ENCODE assay signal across 2 cellular contexts in the genomic region with DNA sequence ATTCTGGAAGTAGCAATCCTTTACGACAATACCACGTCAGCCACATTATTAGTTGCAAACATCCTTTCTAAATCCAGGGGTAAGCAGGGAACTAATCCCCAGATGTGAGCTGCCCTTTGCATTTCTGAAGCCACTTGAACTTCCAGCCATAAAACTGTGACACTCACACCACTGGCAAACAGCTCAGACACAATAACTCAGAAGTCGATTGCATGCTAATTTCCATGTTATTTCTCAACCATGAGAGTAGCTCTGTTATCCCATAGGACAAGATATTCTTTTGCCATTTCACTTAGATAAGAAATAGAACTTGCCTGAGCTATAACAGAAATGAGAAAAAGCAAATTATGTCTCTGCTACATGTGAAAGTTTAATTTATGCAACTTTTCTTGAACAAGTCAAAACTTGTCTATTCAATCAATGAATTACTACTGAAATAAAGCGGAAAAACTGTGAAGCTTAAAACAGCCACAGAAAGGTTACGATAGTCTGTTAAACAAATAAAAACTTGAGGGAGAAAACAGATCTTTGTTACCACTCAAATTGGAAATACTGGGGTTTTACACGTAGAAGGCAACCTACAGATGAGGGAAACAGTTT.
TF ChIP-seq lines count a peak whose summit lies in the region.

No MANE protein-coding gene starts in this region.

TF ChIP-seq in GM12878, 131 proteins besides CTCF, POLR2A, EP300 and RAD21:
- no peak for TF ChIP-seq NFXL1 (IDR thresholded peaks at IDR 0.05; ENCODE audit: borderline replicate concordance)
- TF ChIP-seq, protein P1, sequence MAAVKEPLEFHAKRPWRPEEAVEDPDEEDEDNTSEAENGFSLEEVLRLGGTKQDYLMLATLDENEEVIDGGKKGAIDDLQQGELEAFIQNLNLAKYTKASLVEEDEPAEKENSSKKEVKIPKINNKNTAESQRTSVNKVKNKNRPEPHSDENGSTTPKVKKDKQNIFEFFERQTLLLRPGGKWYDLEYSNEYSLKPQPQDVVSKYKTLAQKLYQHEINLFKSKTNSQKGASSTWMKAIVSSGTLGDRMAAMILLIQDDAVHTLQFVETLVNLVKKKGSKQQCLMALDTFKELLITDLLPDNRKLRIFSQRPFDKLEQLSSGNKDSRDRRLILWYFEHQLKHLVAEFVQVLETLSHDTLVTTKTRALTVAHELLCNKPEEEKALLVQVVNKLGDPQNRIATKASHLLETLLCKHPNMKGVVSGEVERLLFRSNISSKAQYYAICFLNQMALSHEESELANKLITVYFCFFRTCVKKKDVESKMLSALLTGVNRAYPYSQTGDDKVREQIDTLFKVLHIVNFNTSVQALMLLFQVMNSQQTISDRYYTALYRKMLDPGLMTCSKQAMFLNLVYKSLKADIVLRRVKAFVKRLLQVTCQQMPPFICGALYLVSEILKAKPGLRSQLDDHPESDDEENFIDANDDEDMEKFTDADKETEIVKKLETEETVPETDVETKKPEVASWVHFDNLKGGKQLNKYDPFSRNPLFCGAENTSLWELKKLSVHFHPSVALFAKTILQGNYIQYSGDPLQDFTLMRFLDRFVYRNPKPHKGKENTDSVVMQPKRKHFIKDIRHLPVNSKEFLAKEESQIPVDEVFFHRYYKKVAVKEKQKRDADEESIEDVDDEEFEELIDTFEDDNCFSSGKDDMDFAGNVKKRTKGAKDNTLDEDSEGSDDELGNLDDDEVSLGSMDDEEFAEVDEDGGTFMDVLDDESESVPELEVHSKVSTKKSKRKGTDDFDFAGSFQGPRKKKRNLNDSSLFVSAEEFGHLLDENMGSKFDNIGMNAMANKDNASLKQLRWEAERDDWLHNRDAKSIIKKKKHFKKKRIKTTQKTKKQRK (IDR thresholded peaks at IDR 0.05; ENCODE audit: low read depth, low read length) = no peak
- TF ChIP-seq, protein P2, sequence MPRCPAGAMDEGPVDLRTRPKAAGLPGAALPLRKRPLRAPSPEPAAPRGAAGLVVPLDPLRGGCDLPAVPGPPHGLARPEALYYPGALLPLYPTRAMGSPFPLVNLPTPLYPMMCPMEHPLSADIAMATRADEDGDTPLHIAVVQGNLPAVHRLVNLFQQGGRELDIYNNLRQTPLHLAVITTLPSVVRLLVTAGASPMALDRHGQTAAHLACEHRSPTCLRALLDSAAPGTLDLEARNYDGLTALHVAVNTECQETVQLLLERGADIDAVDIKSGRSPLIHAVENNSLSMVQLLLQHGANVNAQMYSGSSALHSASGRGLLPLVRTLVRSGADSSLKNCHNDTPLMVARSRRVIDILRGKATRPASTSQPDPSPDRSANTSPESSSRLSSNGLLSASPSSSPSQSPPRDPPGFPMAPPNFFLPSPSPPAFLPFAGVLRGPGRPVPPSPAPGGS (IDR thresholded peaks at IDR 0.05; ENCODE audit: borderline replicate concordance, insufficient read depth, low read depth, low read length, poor library complexity, severe bottlenecking) = no peak

TF ChIP-seq in HEK293T, 16 proteins besides CTCF, POLR2A, EP300 and RAD21:
- TF ChIP-seq BHLHE40 (IDR thresholded peaks at IDR 0.05; ENCODE audit: borderline replicate concordance) (no peak), ARNT (IDR thresholded peaks at IDR 0.05) (no peak), SUZ12 (IDR thresholded peaks at IDR 0.05) (no peak), LEF1 (IDR thresholded peaks at IDR 0.05; ENCODE audit: borderline replicate concordance) (no peak), FOXM1 (IDR thresholded peaks at IDR 0.05; ENCODE audit: borderline replicate concordance) (no peak), NFRKB (IDR thresholded peaks at IDR 0.05) (no peak), FOXA1 (IDR thresholded peaks at IDR 0.05) (no peak), FOXK2 (IDR thresholded peaks at IDR 0.05) (no peak), L3MBTL2 (conservative IDR thresholded peaks at IDR 0.05) (no peak), CTBP1 (IDR thresholded peaks at IDR 0.05; ENCODE audit: borderline replicate concordance) (no peak), TARDBP (IDR thresholded peaks at IDR 0.05) (no peak), SP1 (IDR thresholded peaks at IDR 0.05) (no peak), HDGF (IDR thresholded peaks at IDR 0.05; ENCODE audit: borderline replicate concordance) (no peak), ELF4 (IDR thresholded peaks at IDR 0.05) (no peak), ZNF384 (IDR thresholded peaks at IDR 0.05) (no peak)
- TF ChIP-seq, protein P3, sequence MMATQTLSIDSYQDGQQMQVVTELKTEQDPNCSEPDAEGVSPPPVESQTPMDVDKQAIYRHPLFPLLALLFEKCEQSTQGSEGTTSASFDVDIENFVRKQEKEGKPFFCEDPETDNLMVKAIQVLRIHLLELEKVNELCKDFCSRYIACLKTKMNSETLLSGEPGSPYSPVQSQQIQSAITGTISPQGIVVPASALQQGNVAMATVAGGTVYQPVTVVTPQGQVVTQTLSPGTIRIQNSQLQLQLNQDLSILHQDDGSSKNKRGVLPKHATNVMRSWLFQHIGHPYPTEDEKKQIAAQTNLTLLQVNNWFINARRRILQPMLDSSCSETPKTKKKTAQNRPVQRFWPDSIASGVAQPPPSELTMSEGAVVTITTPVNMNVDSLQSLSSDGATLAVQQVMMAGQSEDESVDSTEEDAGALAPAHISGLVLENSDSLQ (IDR thresholded peaks at IDR 0.05) = no peak
